In the genomic region with DNA sequence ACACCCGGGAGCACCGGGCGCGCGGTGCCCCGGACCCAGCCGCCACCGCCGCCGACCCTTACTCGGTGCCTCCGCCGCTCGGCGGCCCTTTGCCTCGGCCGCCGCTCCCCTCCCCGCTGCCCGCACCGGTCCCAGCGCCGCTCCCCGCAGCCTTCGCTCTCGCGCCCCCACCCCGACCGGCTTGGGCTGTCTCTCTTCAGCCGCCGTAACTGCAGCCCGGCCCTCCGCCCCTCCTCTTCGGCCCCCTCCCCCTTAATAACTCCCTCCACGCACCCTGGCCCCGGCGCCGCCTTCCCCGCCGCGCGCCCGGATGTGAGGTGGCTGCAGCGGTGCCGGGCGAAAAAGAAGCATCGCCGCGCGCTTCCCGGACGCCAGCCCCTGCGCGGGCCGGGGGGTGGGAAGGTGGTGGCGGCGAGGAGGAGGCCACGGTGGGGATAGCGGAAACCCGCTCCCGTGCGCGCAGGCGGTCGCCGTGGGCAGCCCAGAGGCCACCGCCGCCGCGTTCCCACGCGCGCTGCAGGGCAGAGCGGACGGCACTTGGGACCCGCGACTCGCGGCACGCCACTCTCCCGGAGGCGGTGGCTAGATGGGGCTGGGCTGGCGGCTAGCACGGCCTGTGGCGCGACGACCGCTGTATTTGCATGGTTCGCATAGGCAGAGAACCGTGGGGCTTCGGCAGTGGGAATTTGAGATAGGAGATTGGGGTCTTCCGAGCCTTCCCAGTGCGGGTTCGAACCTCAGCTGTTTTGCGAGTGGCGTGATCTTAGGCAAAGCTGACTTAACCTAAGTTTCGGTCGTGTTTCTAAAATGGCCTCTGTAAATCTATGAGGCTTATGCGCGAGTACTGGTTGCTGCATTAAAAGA, we compare ENCODE assay signal across 8 cellular contexts. TPM values are rescaled to one million over a fixed set of nuclear protein-coding genes. Genes with fewer than 3 reads are reported as not detected.
DNase-seq lines count a peak whose midpoint lies in the region; ATAC-seq and TF ChIP-seq lines count a peak whose summit lies in the region.

A gene with protein sequence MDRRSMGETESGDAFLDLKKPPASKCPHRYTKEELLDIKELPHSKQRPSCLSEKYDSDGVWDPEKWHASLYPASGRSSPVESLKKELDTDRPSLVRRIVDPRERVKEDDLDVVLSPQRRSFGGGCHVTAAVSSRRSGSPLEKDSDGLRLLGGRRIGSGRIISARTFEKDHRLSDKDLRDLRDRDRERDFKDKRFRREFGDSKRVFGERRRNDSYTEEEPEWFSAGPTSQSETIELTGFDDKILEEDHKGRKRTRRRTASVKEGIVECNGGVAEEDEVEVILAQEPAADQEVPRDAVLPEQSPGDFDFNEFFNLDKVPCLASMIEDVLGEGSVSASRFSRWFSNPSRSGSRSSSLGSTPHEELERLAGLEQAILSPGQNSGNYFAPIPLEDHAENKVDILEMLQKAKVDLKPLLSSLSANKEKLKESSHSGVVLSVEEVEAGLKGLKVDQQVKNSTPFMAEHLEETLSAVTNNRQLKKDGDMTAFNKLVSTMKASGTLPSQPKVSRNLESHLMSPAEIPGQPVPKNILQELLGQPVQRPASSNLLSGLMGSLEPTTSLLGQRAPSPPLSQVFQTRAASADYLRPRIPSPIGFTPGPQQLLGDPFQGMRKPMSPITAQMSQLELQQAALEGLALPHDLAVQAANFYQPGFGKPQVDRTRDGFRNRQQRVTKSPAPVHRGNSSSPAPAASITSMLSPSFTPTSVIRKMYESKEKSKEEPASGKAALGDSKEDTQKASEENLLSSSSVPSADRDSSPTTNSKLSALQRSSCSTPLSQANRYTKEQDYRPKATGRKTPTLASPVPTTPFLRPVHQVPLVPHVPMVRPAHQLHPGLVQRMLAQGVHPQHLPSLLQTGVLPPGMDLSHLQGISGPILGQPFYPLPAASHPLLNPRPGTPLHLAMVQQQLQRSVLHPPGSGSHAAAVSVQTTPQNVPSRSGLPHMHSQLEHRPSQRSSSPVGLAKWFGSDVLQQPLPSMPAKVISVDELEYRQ (minus strand): TSS at position 211 of the 864 bp plus-strand sequence. CDS start 1,124 bp downstream, outside the sequence.

- DNase-seq in EH (ENCODE audit: low read depth) (peak; percentile 87), GM23338 (ENCODE audit: low spot score) (peak; percentile 87), MG63 (peak; percentile 88), head of caudate nucleus (peak; percentile 71 to 95 (median 90)), ovary (peak; percentile 84 to 91 (median 88)), thoracic aorta (ENCODE audit: low spot score) (peak; percentile 64)
- peak; percentile 84 for DNase-seq in activated naive CD8-positive, alpha-beta T cell treated with anti-CD3 and anti-CD28 coated beads for 36 hours

- peak; percentile 32 for TF ChIP-seq POLR2A in ovary (IDR thresholded peaks at IDR 0.05)

- ATAC-seq in GM23338 (peak; percentile 72), thoracic aorta (ENCODE audit: insufficient number of reproducible peaks, low FRiP score, low read depth) (peak; percentile 65)

- peaks cover 25% of the 10 kb centered on the region for H3K4me1 Mint-ChIP-seq in GM23338
- H3K4me1 Mint-ChIP-seq in activated naive CD8-positive, alpha-beta T cell treated with anti-CD3 and anti-CD28 coated beads for 36 hours = peaks cover 43% of the 10 kb centered on the region

- WGBS in ovary, 3 donors = 0 to 1% (median 0%) methylated on average over 80 to 100 of the region's 100 CpGs

- H3K27ac ChIP-seq in GM23338 (ENCODE audit: low read depth) (peak within 1 kb of the TSS; percentile 78; the same call in 1 of the 2 replicates), SU-DHL-6 (ENCODE audit: low read depth, low read length) (peak within 1 kb of the TSS; percentile 92), ovary (peak within 1 kb of the TSS; percentile 89 to 97), thoracic aorta (peak within 1 kb of the TSS; percentile 96 to 97)

- peak within 1 kb of the TSS; percentile 97 for H3K4me2 ChIP-seq in GM23338
- peak within 1 kb of the TSS; percentile 78 for H3K4me2 ChIP-seq in SU-DHL-6 (ENCODE audit: low read depth, low read length, poor library complexity, severe bottlenecking)

- H3F3A ChIP-seq in GM23338 (replicated peaks; ENCODE audit: low read depth) (peaks cover 18% of the 10 kb centered on the region), SU-DHL-6 (ENCODE audit: insufficient read depth) (peaks cover 44% of the 10 kb centered on the region)

- H3K79me2 ChIP-seq in GM23338 (replicated peaks; ENCODE audit: insufficient read depth) = peaks cover 20% of the 10 kb centered on the region
- H3K79me2 ChIP-seq in SU-DHL-6 (ENCODE audit: insufficient read depth, low read length) = peaks cover 26% of the 10 kb centered on the region

- intact Hi-C loops in head of caudate nucleus (cut with DNase I) (loop anchor here (5.0 to 10.0 kb wide), 2 partner anchors 93 to 455 kb away; partner anchors contain the start of genes DRG1 and YWHAH), ovary (cut with DNase I) (no loop called here)

- H3K27me3 ChIP-seq in GM23338 (ENCODE audit: insufficient read depth) (no peaks in the 10 kb centered on the region), MG63 (no peaks in the 10 kb centered on the region), SU-DHL-6 (ENCODE audit: low read length) (no peaks in the 10 kb centered on the region), ovary (no peaks in the 10 kb centered on the region), thoracic aorta (replicated peaks; ENCODE audit: insufficient read depth) (no peaks in the 10 kb centered on the region)

- peak within 1 kb of the TSS; percentile 89 for H3K9ac ChIP-seq in SU-DHL-6 (ENCODE audit: low read length)

- TF ChIP-seq EP300 in ovary (IDR thresholded peaks at IDR 0.05) = no peak

- peak within 1 kb of the TSS; percentile 86 for H3K4me3 Mint-ChIP-seq in GM23338
- peak within 1 kb of the TSS; percentile 95 for H3K4me3 Mint-ChIP-seq in activated naive CD8-positive, alpha-beta T cell treated with anti-CD3 and anti-CD28 coated beads for 36 hours

- H3K27ac Mint-ChIP-seq in GM23338 = peak within 1 kb of the TSS; percentile 63
- H3K27ac Mint-ChIP-seq in activated naive CD8-positive, alpha-beta T cell treated with anti-CD3 and anti-CD28 coated beads for 36 hours = peak within 1 kb of the TSS; percentile 97

- H3K36me3 Mint-ChIP-seq in GM23338 (ENCODE audit: low read depth) = peaks cover 28% of the 10 kb centered on the region
- peaks cover 31% of the 10 kb centered on the region for H3K36me3 Mint-ChIP-seq in activated naive CD8-positive, alpha-beta T cell treated with anti-CD3 and anti-CD28 coated beads for 36 hours

- H3K27me3 Mint-ChIP-seq in GM23338 (ENCODE audit: insufficient read depth, low read depth, poor library complexity) = peaks cover 7% of the 10 kb centered on the region
- no peaks in the 10 kb centered on the region for H3K27me3 Mint-ChIP-seq in activated naive CD8-positive, alpha-beta T cell treated with anti-CD3 and anti-CD28 coated beads for 36 hours

- peaks cover 36% of the 10 kb centered on the region for H3K4me1 ChIP-seq in GM23338 (ENCODE audit: insufficient read depth)
- peaks cover 4% of the 10 kb centered on the region for H3K4me1 ChIP-seq in ovary (ENCODE audit: insufficient read depth)
- H3K4me1 ChIP-seq in thoracic aorta (ENCODE audit: control insufficient read depth in 1 of 2, low read depth in 2 of 2) = peaks cover 18 to 28% of the 10 kb centered on the region in 2 donors

- peaks cover 7% of the 10 kb centered on the region for H4K20me1 ChIP-seq in GM23338 (replicated peaks; ENCODE audit: insufficient read depth)
- no peaks in the 10 kb centered on the region for H4K20me1 ChIP-seq in SU-DHL-6 (ENCODE audit: low read depth, low read length)

- H3K9me3 ChIP-seq in MG63 (no peaks in the 10 kb centered on the region), SU-DHL-6 (ENCODE audit: insufficient read depth, low read length) (no peaks in the 10 kb centered on the region), ovary (no peaks in the 10 kb centered on the region), thoracic aorta (no peaks in the 10 kb centered on the region)

- TF ChIP-seq CTCF in GM23338 (conservative IDR thresholded peaks at IDR 0.05; ENCODE audit: low read depth in 2 of 2) (no peak), SU-DHL-6 (IDR thresholded peaks at IDR 0.05; ENCODE audit: insufficient read depth, low read length, poor library complexity, severe bottlenecking) (no peak), ovary (IDR thresholded peaks at IDR 0.05) (peak in 1 of 3 donors; percentile 42), thoracic aorta (IDR thresholded peaks at IDR 0.05) (no peak)

- H3K36me3 ChIP-seq in GM23338 (ENCODE audit: insufficient read depth) = no peaks in the 10 kb centered on the region; the same call in 1 of the 2 replicates
- peaks cover 39% of the 10 kb centered on the region for H3K36me3 ChIP-seq in MG63
- H3K36me3 ChIP-seq in SU-DHL-6 (ENCODE audit: low read length) = peaks cover 4% of the 10 kb centered on the region
- H3K36me3 ChIP-seq in ovary = no peaks in the 10 kb centered on the region
- no peaks in the 10 kb centered on the region for H3K36me3 ChIP-seq in thoracic aorta

- H2AFZ ChIP-seq in GM23338 = peak within 1 kb of the TSS; percentile 98
- H2AFZ ChIP-seq in SU-DHL-6 (ENCODE audit: low read depth, low read length, severe bottlenecking) = peak within 1 kb of the TSS; percentile 14

- H3K4me3 ChIP-seq in GM23338 (peak within 1 kb of the TSS; percentile 97), MG63 (peak within 1 kb of the TSS; percentile 86), SU-DHL-6 (ENCODE audit: insufficient read depth, low read length, poor library complexity, severe bottlenecking) (peak within 1 kb of the TSS; percentile 62), ovary (peak within 1 kb of the TSS; percentile 55), thoracic aorta (peak within 1 kb of the TSS; percentile 83)

- H3K9me2 ChIP-seq in GM23338 (ENCODE audit: insufficient read depth) = no peaks in the 10 kb centered on the region
- H3K9me2 ChIP-seq in SU-DHL-6 (replicated peaks; ENCODE audit: insufficient read depth, low read length) = no peaks in the 10 kb centered on the region

- H3K9me3 Mint-ChIP-seq in GM23338 = no peaks in the 10 kb centered on the region
- H3K9me3 Mint-ChIP-seq in activated naive CD8-positive, alpha-beta T cell treated with anti-CD3 and anti-CD28 coated beads for 36 hours = no peaks in the 10 kb centered on the region

TF ChIP-seq in GM23338, 12 proteins besides CTCF, POLR2A, EP300 and RAD21 (continues in another document):
- no peak for TF ChIP-seq EZH2 (IDR thresholded peaks at IDR 0.05; ENCODE audit: low read depth, unreplicated experiment)

RNA-seq across cellular contexts. Expression of the gene that starts here (rescaled TPM):
- total RNA-seq in GM23338 (2014; rRNA removed; shearing (Covaris generic)) = 10.8 and 13.5 TPM in 2 replicates
- polyA plus RNA-seq in GM23338 (2016; fragmentation: Nextera tagmentation; extraction: Ambion mirVana) (13.1 and 13.4 TPM in 2 replicates), ovary (10 to 100 TPM; 22.3 to 50.2 TPM)
- total RNA-seq in MG63 (2014; rRNA removed; shearing (Covaris generic); ENCODE audit: low replicate concordance) = 6.0 and 6.2 TPM in 2 replicates
- 10 to 100 TPM; 31.3 to 38.8 TPM for total RNA-seq in activated naive CD8-positive, alpha-beta T cell treated with anti-CD3 and anti-CD28 coated beads for 36 hours
- total RNA-seq in ovary (10 to 100 TPM in 6 of 7 donors, 1 to 10 TPM in 1; 8.4 to 43.6 (median 37.5) TPM), thoracic aorta (10 to 100 TPM; 10.6 to 20.6 TPM)

Comparison
In these comparisons a context has a peak if more than half of its experiments do, and no peak if none do; other contexts are left out.
1. Peak in every context shown above with its lines: DNase-seq, ATAC-seq, H3K4me3 ChIP-seq and H3K27ac ChIP-seq.